ENCODE assay signal across 8 cellular contexts in genomic region chr11:64271339-64272132, GRCh38. TPM values are rescaled to one million over a fixed set of nuclear protein-coding genes. Genes with fewer than 3 reads are reported as not detected.
DNase-seq lines count a peak whose midpoint lies in the region; ATAC-seq and TF ChIP-seq lines count a peak whose summit lies in the region.

No MANE protein-coding gene starts in this region.

- peaks cover 22% of the 10 kb centered on the region for H3K4me1 Mint-ChIP-seq in neural crest cell
- H3K4me1 Mint-ChIP-seq in stimulated activated naive CD8-positive, alpha-beta T cell treated with anti-CD3 and anti-CD28 coated beads, Interleukin-15, Interleukin-2, amounts not matched to agents 100 ng/mL and 50 ng/mL, for 24 hours (ENCODE audit: low read depth): peaks cover 28% of the 10 kb centered on the region

- TF ChIP-seq CTCF in foreskin fibroblast (IDR thresholded peaks at IDR 0.05; ENCODE audit: low read depth, low read length): no peak
- TF ChIP-seq CTCF in neural crest cell (conservative IDR thresholded peaks at IDR 0.05): peak; percentile 45

- H3K27me3 Mint-ChIP-seq in neural crest cell (ENCODE audit: low read depth): peaks cover 7% of the 10 kb centered on the region
- H3K27me3 Mint-ChIP-seq in stimulated activated naive CD8-positive, alpha-beta T cell treated with anti-CD3 and anti-CD28 coated beads, Interleukin-15, Interleukin-2, amounts not matched to agents 100 ng/mL and 50 ng/mL, for 24 hours: no peaks in the 10 kb centered on the region

- peak overlapping the region; percentile 99 for H3K4me3 Mint-ChIP-seq in neural crest cell
- H3K4me3 Mint-ChIP-seq in stimulated activated naive CD8-positive, alpha-beta T cell treated with anti-CD3 and anti-CD28 coated beads, Interleukin-15, Interleukin-2, amounts not matched to agents 100 ng/mL and 50 ng/mL, for 24 hours: peak overlapping the region; percentile 95

- peaks cover 3% of the 10 kb centered on the region for H3K36me3 Mint-ChIP-seq in neural crest cell (ENCODE audit: low read depth)
- H3K36me3 Mint-ChIP-seq in stimulated activated naive CD8-positive, alpha-beta T cell treated with anti-CD3 and anti-CD28 coated beads, Interleukin-15, Interleukin-2, amounts not matched to agents 100 ng/mL and 50 ng/mL, for 24 hours (ENCODE audit: low read depth): peaks cover 9% of the 10 kb centered on the region

- H3K4me3 ChIP-seq in foreskin fibroblast (ENCODE audit: low read depth in 1 of 2, low read length in 2 of 2): peak overlapping the region; percentile 71 to 76

- peak overlapping the region; percentile 95 for H3K27ac Mint-ChIP-seq in neural crest cell (ENCODE audit: unreplicated experiment)
- peak overlapping the region; percentile 96 for H3K27ac Mint-ChIP-seq in stimulated activated naive CD8-positive, alpha-beta T cell treated with anti-CD3 and anti-CD28 coated beads, Interleukin-15, Interleukin-2, amounts not matched to agents 100 ng/mL and 50 ng/mL, for 24 hours

- ATAC-seq in GM18868 (IDR thresholded peaks at IDR 0.05; ENCODE audit: unreplicated experiment): no peak

- DNase-seq in ELR (ENCODE audit: low read depth) (peak; percentile 89), M059J (ENCODE audit: low read depth) (peak; percentile 88), SIG-M5 treated with dmso at 0.1 percent for 504 hours (lab: John Stamatoyannopoulos, UW; ENCODE audit: unreplicated experiment) (peak; percentile 82), foreskin fibroblast (peak; percentile 92 to 94), neural crest cell (ENCODE audit: low read depth, low spot score) (peak; percentile 73)
- DNase-seq in activated gamma-delta T cell treated with anti-CD3 and anti-CD28 coated beads, Interleukin-2, amount 50 U/mL, for 16 hours (ENCODE audit: low read depth): peak; percentile 82

- no peaks in the 10 kb centered on the region for H3K9me3 Mint-ChIP-seq in neural crest cell
- no peaks in the 10 kb centered on the region for H3K9me3 Mint-ChIP-seq in stimulated activated naive CD8-positive, alpha-beta T cell treated with anti-CD3 and anti-CD28 coated beads, Interleukin-15, Interleukin-2, amounts not matched to agents 100 ng/mL and 50 ng/mL, for 24 hours

RNA-seq across cellular contexts. Expression of gene BAD, which starts 12.9 kb away (rescaled TPM):
- total RNA-seq in M059J (2014; rRNA removed; shearing (Covaris generic)): 148 and 163 TPM in 2 replicates
- 45.3 and 47.1 TPM in 2 replicates for total RNA-seq in neural crest cell

RNA-seq across cellular contexts. Expression of gene GPR137, which starts 14.1 kb away (rescaled TPM):
- total RNA-seq in M059J (2014; rRNA removed; shearing (Covaris generic)): 32.7 and 39.5 TPM in 2 replicates
- 55.9 and 61.4 TPM in 2 replicates for total RNA-seq in neural crest cell

RNA-seq across cellular contexts. Expression of gene KCNK4, which starts 19.6 kb away (rescaled TPM):
- total RNA-seq in M059J (2014; rRNA removed; shearing (Covaris generic)): 0.10 TPM in 1 of 2 replicates, not detected in the other
- not detected in 2 replicates for total RNA-seq in neural crest cell

RNA-seq across cellular contexts. Expression of gene PLCB3, which starts 20.2 kb away (rescaled TPM):
- total RNA-seq in M059J (2014; rRNA removed; shearing (Covaris generic)): 24.0 and 42.3 TPM in 2 replicates
- total RNA-seq in neural crest cell: 36.4 and 40.5 TPM in 2 replicates

RNA-seq across cellular contexts. Expression of gene PPP1R14B, which starts 24.8 kb away (rescaled TPM):
- total RNA-seq in M059J (2014; rRNA removed; shearing (Covaris generic)): 248 and 263 TPM in 2 replicates
- 286 and 296 TPM in 2 replicates for total RNA-seq in neural crest cell
